ENCODE assay signal across 27 cellular contexts in genomic region chr7:97801108-97801507, GRCh38.
"Had no signal": no experiment of that assay in that cellular context is flagged by ENCODE, and none has a peak within 500 bp of the region (broad histone marks: within the 10 kb centered on the region; RNA-seq: fewer than 3 reads in every experiment).

No MANE protein-coding gene starts in this region.

- H3K4me1 Mint-ChIP-seq: activated CD4-positive, alpha-beta memory T cell treated with anti-CD3 and anti-CD28 coated beads, Interleukin-2, amount 10 ng/mL, durations not matched to agents 7 days and 5 days; activated naive CD8-positive, alpha-beta T cell treated with anti-CD3 and anti-CD28 coated beads, Interleukin-2, amount 10 ng/mL, durations not matched to agents 7 days and 5 days had no signal

- H3K4me3 Mint-ChIP-seq: activated CD4-positive, alpha-beta memory T cell treated with anti-CD3 and anti-CD28 coated beads, Interleukin-2, amount 10 ng/mL, durations not matched to agents 7 days and 5 days; activated naive CD8-positive, alpha-beta T cell treated with anti-CD3 and anti-CD28 coated beads, Interleukin-2, amount 10 ng/mL, durations not matched to agents 7 days and 5 days; dendritic cell treated with granulocyte-macrophage colony-stimulating factor and Interleukin-4, amounts not matched to agents 40 ng/mL and 50 ng/mL, for 4 days; T-helper 1 cell treated with Interleukin-12 subunit alpha and Interleukin-12 subunit beta and Interleukin-4 antibody, amounts not matched to agents 30 μg/mL and 1 μg/mL, for 36 hours had no signal

- DNase-seq: activated CD4-positive, alpha-beta memory T cell treated with anti-CD3 and anti-CD28 coated beads, Interleukin-2, amount 10 ng/mL, durations not matched to agents 7 days and 5 days; activated CD4-positive, alpha-beta T cell treated with anti-CD3 and anti-CD28 coated beads, Interleukin-2, amount 50 U/mL, for 1 hour; activated CD8-positive, alpha-beta memory T cell treated with anti-CD3 and anti-CD28 coated beads, Interleukin-2, amount 50 U/mL, for 48 hours; activated naive CD4-positive, alpha-beta T cell treated with anti-CD3 and anti-CD28 coated beads, Interleukin-2, amount 50 U/mL, for 16 hours; activated naive CD8-positive, alpha-beta T cell treated with anti-CD3 and anti-CD28 coated beads, Interleukin-2, amount 10 ng/mL, durations not matched to agents 7 days and 5 days; activated T-cell treated with anti-CD3 and anti-CD28 coated beads, Interleukin-2, amount 50 U/mL, for 1 hour; adrenal gland; anterior cingulate cortex; cerebellar nuclear complex; MG63; MV-4-11; NCI-H1105 treated with DMSO at 0.1 percent for 48 hours; NCI-H1436 treated with DMSO at 0.1 percent for 48 hours; NCI-H187; NCI-H2081; NCI-H446; NCI-H524; NCI-H748 treated with DMSO at 0.1 percent for 48 hours; OCI-M1; Right ventricle myocardium superior; SJCRH30; SW 1271 had no signal

- H3K27ac Mint-ChIP-seq: activated CD4-positive, alpha-beta memory T cell treated with anti-CD3 and anti-CD28 coated beads, Interleukin-2, amount 10 ng/mL, durations not matched to agents 7 days and 5 days; activated naive CD8-positive, alpha-beta T cell treated with anti-CD3 and anti-CD28 coated beads, Interleukin-2, amount 10 ng/mL, durations not matched to agents 7 days and 5 days; dendritic cell treated with granulocyte-macrophage colony-stimulating factor and Interleukin-4, amounts not matched to agents 40 ng/mL and 50 ng/mL, for 4 days; T-helper 1 cell treated with Interleukin-12 subunit alpha and Interleukin-12 subunit beta and Interleukin-4 antibody, amounts not matched to agents 30 μg/mL and 1 μg/mL, for 36 hours had no signal

- H3K9me3 Mint-ChIP-seq: activated CD4-positive, alpha-beta memory T cell treated with anti-CD3 and anti-CD28 coated beads, Interleukin-2, amount 10 ng/mL, durations not matched to agents 7 days and 5 days; activated naive CD8-positive, alpha-beta T cell treated with anti-CD3 and anti-CD28 coated beads, Interleukin-2, amount 10 ng/mL, durations not matched to agents 7 days and 5 days had no signal

- ATAC-seq: activated CD4-positive, CD25-positive, alpha-beta regulatory T cell treated with anti-CD3 and anti-CD28 coated beads, Interleukin-2, amount 50 U/mL, for 24 hours; Panc1; SK-N-SH treated with all-trans-retinoic acid at 6 μM for 48 hours had no signal

- H3K27me3 Mint-ChIP-seq: activated naive CD8-positive, alpha-beta T cell treated with anti-CD3 and anti-CD28 coated beads, Interleukin-2, amount 10 ng/mL, durations not matched to agents 7 days and 5 days; dendritic cell treated with granulocyte-macrophage colony-stimulating factor and Interleukin-4, amounts not matched to agents 40 ng/mL and 50 ng/mL, for 4 days had no signal

- H3K36me3 Mint-ChIP-seq: activated naive CD8-positive, alpha-beta T cell treated with anti-CD3 and anti-CD28 coated beads, Interleukin-2, amount 10 ng/mL, durations not matched to agents 7 days and 5 days had no signal
